Comparison of ENCODE assay signal across 11 cellular contexts in genomic region chr10:130242483-130242882, GRCh38.
"Had no signal": no experiment of that assay in that cellular context is flagged by ENCODE, and none has a peak within 500 bp of the region (broad histone marks: within the 10 kb centered on the region; RNA-seq: fewer than 3 reads in every experiment).

No MANE protein-coding gene starts in this region.

- H3K4me1 ChIP-seq: parathyroid adenoma, tibial nerve had no signal

- H3K9ac ChIP-seq: parathyroid adenoma had no signal

- DNase-seq: activated CD4-positive, alpha-beta T cell treated with anti-CD3 and anti-CD28 coated beads for 36 hours; activated CD8-positive, alpha-beta T cell treated with anti-CD3 and anti-CD28 coated beads, Interleukin-2, amount 10 ng/mL, durations not matched to agents 7 days and 5 days; activated effector memory CD4-positive, alpha-beta T cell treated with Interleukin-2 at 50 U/mL for 16 hours; amygdala; hippocampal formation; retina; T-cell had no signal

- H3K36me3 ChIP-seq: tibial nerve had no signal

- H3K27me3 ChIP-seq: tibial nerve had no signal

- H3K4me3 ChIP-seq: SK-N-MC, skin epidermis, tibial nerve had no signal
